ENCODE assay signal across 24 cellular contexts in the genomic region with DNA sequence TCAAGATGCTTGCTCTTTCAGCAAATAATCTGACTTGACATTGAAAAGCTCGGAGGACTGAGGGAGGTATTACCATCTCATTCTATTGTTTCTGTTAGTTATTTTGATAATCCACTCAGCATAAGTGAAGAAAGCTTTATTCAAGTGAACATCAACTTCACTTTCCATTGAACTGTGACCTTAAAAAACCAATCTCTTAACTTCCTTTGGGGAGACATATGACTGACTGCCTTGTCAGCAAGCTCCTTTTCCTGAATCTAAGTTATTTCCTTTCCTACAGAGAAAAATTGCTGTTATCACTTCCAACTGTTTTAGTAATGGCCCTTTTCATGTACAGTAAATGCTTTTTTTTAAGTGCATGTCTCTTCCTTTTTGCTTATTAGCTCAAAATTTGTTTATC.
"Had no signal": no experiment of that assay in that cellular context is flagged by ENCODE, and none has a peak within 500 bp of the region (broad histone marks: within the 10 kb centered on the region; RNA-seq: fewer than 3 reads in every experiment).

No MANE protein-coding gene starts in this region.

- FAIRE-seq: colon had no signal

- H3K4me1 ChIP-seq: lower lobe of right lung, suprapubic skin, vagina had no signal

- H3K9me3 ChIP-seq: gastrocnemius medialis, heart left ventricle, lower lobe of right lung, suprapubic skin, transverse colon, vagina had no signal

- H3K4me3 ChIP-seq: gastrocnemius medialis, lower lobe of right lung, skin epidermis, suprapubic skin, transverse colon, vagina had no signal

- H3K27me3 ChIP-seq: gastrocnemius medialis, heart left ventricle, suprapubic skin, transverse colon, vagina had no signal

- ATAC-seq: activated CD8-positive, alpha-beta T cell treated with anti-CD3 and anti-CD28 coated beads for 36 hours; activated T-helper 17 cell treated with anti-CD3 and anti-CD28 coated beads, Interleukin-2, amount 50 U/mL, for 72 hours; gastrocnemius medialis; natural killer cell treated with Interleukin-12 subunit alpha and Interleukin-12 subunit beta and Interleukin-15 and Interleukin-18, amount 100 ng/mL, for 72 hours; stimulated activated naive CD8-positive, alpha-beta T cell treated with anti-CD3 and anti-CD28 coated beads, Interleukin-15, amount 100 ng/mL, for 72 hours had no signal

- H3K36me3 ChIP-seq: gastrocnemius medialis, heart left ventricle, lower lobe of right lung, suprapubic skin, transverse colon, vagina had no signal

- DNase-seq: activated CD4-positive, alpha-beta T cell treated with anti-CD3 and anti-CD28 coated beads for 48 hours; activated CD4-positive, CD25-positive, alpha-beta regulatory T cell; activated CD8-positive, alpha-beta T cell treated with anti-CD3 and anti-CD28 coated beads for 36 hours; activated naive CD4-positive, alpha-beta T cell; activated naive CD8-positive, alpha-beta T cell treated with anti-CD3 and anti-CD28 coated beads for 36 hours; activated T-cell treated with anti-CD3 and anti-CD28 coated beads, Interleukin-2, amount 50 U/mL, for 1 hour; amygdala; caudate nucleus; endodermal cell; gastrocnemius medialis; heart left ventricle; lower lobe of right lung; posterior cingulate gyrus; retina; stimulated activated CD4-positive, alpha-beta T cell treated with anti-CD3 and anti-CD28 coated beads, Interleukin-15, amount 100 ng/mL, for 24 hours; stimulated activated CD4-positive, alpha-beta T cell treated with anti-CD3 and anti-CD28 coated beads, Interleukin-2, amount 100 ng/mL, for 48 hours; stimulated activated naive CD8-positive, alpha-beta T cell treated with anti-CD3 and anti-CD28 coated beads, Interleukin-15, amount 100 ng/mL, for 72 hours; transverse colon had no signal

- H3K27ac ChIP-seq: gastrocnemius medialis, lower lobe of right lung, suprapubic skin, vagina had no signal
